Comparison of ENCODE assay signal across 26 cellular contexts in genomic region chr1:204869097-204869496, GRCh38. TPM values are rescaled to one million over a fixed set of nuclear protein-coding genes. Genes with fewer than 3 reads are reported as not detected.
"Had no signal": no experiment of that assay in that cellular context is flagged by ENCODE, and none has a peak within 500 bp of the region (broad histone marks: within the 10 kb centered on the region; RNA-seq: fewer than 3 reads in every experiment).

No MANE protein-coding gene starts in this region.

- ATAC-seq: activated CD4-positive, CD25-positive, alpha-beta regulatory T cell treated with anti-CD3 and anti-CD28 coated beads, Interleukin-2, amount 50 U/mL, for 24 hours; left lobe of liver; lower lobe of right lung; natural killer cell; stimulated activated effector memory CD8-positive, alpha-beta T cell treated with anti-CD3 and anti-CD28 coated beads, Interleukin-12 subunit alpha, Interleukin-12 subunit beta, amount 100 ng/mL, for 72 hours; upper lobe of right lung had no signal

- H3K9me3 ChIP-seq: esophagus squamous epithelium, lower lobe of right lung, right atrium auricular region, thyroid gland, upper lobe of right lung had no signal

- H3K4me3 ChIP-seq: esophagus squamous epithelium, lower lobe of right lung, right atrium auricular region, skin epidermis, thyroid gland, upper lobe of right lung had no signal

- DNase-seq: activated CD4-positive, alpha-beta memory T cell treated with anti-CD3 and anti-CD28 coated beads for 36 hours; activated CD4-positive, alpha-beta T cell treated with anti-CD3 and anti-CD28 coated beads, Interleukin-2, amount 10 ng/mL, durations not matched to agents 24 days and 14 days; activated CD8-positive, alpha-beta memory T cell treated with anti-CD3 and anti-CD28 coated beads, Interleukin-2, amount 50 U/mL, for 4 hours; activated effector memory CD4-positive, alpha-beta T cell treated with anti-CD3 and anti-CD28 coated beads, Interleukin-2, amount 50 U/mL, for 16 hours; activated naive CD4-positive, alpha-beta T cell treated with anti-CD3 and anti-CD28 coated beads for 36 hours; activated naive CD8-positive, alpha-beta T cell treated with anti-CD3 and anti-CD28 coated beads, Interleukin-2, amount 10 ng/mL, durations not matched to agents 7 days and 5 days; activated T-cell treated with anti-CD3 and anti-CD28 coated beads, Interleukin-2, amount 50 U/mL, for 1 hour; central memory CD4-positive, alpha-beta T cell; effector CD4-positive, alpha-beta T cell; esophagus squamous epithelium; foreskin melanocyte; immature natural killer cell; lower lobe of right lung; mesenchymal stem cell; natural killer cell; stimulated activated CD4-positive, alpha-beta T cell treated with anti-CD3 and anti-CD28 coated beads, Interleukin-12 subunit alpha, Interleukin-12 subunit beta, amount 100 ng/mL, for 4 hours; stimulated activated CD4-positive, alpha-beta T cell treated with anti-CD3 and anti-CD28 coated beads, Interleukin-4, amount 100 ng/mL, for 24 hours; thyroid gland; upper lobe of right lung had no signal

- H3K4me1 ChIP-seq: thyroid gland, upper lobe of right lung had no signal

- H3K27me3 ChIP-seq: esophagus squamous epithelium, right atrium auricular region, thyroid gland, upper lobe of right lung had no signal

- H3K27ac ChIP-seq: lower lobe of right lung, skin epidermis, thyroid gland, upper lobe of right lung, VCaP had no signal

- H3K36me3 ChIP-seq: esophagus squamous epithelium, lower lobe of right lung, right atrium auricular region, thyroid gland, upper lobe of right lung had no signal

RNA-seq across cellular contexts. Expression of gene NFASC, which starts 1.6 kb away (rescaled TPM):
- total RNA-seq: pulmonary artery endothelial cell had no signal
- polyA plus RNA-seq: immature natural killer cell had no signal
